ENCODE assay signal across 1 cellular context in the genomic region with DNA sequence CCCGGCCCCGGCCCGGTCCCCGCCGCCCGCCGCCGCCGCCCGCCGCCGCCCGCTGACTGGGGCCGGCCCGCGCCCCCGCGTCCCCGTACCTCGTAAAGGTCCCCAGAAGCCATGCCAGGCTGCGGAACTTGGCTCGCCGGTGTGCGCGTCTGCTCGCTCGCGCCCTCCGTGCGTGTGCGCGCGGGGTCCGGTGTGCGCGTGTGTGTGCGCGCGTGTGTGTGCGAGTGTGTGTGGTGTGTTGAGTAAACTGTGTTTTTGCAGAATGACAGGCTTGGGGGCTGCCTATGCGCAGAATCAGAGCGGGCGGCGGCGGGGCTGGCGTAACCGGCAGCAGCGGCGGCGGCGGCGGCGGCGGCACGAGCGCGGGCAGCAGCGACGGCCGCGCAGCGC.
TF ChIP-seq lines count a peak whose summit lies in the region.

No MANE protein-coding gene starts in this region.

TF ChIP-seq in SK-N-SH treated with all-trans-retinoic acid at 6 μM for 48 hours, 23 proteins besides CTCF, POLR2A, EP300 and RAD21 (continued from another document):
- TF ChIP-seq, protein P1, sequence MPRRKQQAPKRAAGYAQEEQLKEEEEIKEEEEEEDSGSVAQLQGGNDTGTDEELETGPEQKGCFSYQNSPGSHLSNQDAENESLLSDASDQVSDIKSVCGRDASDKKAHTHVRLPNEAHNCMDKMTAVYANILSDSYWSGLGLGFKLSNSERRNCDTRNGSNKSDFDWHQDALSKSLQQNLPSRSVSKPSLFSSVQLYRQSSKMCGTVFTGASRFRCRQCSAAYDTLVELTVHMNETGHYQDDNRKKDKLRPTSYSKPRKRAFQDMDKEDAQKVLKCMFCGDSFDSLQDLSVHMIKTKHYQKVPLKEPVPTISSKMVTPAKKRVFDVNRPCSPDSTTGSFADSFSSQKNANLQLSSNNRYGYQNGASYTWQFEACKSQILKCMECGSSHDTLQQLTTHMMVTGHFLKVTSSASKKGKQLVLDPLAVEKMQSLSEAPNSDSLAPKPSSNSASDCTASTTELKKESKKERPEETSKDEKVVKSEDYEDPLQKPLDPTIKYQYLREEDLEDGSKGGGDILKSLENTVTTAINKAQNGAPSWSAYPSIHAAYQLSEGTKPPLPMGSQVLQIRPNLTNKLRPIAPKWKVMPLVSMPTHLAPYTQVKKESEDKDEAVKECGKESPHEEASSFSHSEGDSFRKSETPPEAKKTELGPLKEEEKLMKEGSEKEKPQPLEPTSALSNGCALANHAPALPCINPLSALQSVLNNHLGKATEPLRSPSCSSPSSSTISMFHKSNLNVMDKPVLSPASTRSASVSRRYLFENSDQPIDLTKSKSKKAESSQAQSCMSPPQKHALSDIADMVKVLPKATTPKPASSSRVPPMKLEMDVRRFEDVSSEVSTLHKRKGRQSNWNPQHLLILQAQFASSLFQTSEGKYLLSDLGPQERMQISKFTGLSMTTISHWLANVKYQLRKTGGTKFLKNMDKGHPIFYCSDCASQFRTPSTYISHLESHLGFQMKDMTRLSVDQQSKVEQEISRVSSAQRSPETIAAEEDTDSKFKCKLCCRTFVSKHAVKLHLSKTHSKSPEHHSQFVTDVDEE (CRISPR knock-in tag; IDR thresholded peaks at IDR 0.05), result no peak
- TF ChIP-seq ZC3H10 (CRISPR knock-in tag; IDR thresholded peaks at IDR 0.05), result no peak
